33 cellular contexts compared by ENCODE assay signal in genomic region chr12:110927545-110927944, GRCh38. TPM values are rescaled to one million over a fixed set of nuclear protein-coding genes. Genes with fewer than 3 reads are reported as not detected.
"Had no signal": no experiment of that assay in that cellular context is flagged by ENCODE, and none has a peak within 500 bp of the region (broad histone marks: within the 10 kb centered on the region; RNA-seq: fewer than 3 reads in every experiment).

No MANE protein-coding gene starts in this region.

- H3K27me3 ChIP-seq: foreskin keratinocyte, uterus had no signal

- H3K4me3 Mint-ChIP-seq: activated naive CD4-positive, alpha-beta T cell treated with anti-CD3 and anti-CD28 coated beads, Interleukin-2, amount 10 ng/mL, durations not matched to agents 7 days and 5 days; activated naive CD8-positive, alpha-beta T cell treated with anti-CD3 and anti-CD28 coated beads, Interleukin-2, amount 10 ng/mL, durations not matched to agents 7 days and 5 days; activated T-helper 1 cell treated with anti-CD3 and anti-CD28 coated beads, Interleukin-12 subunit alpha, Interleukin-12 subunit beta, Interleukin-2, Interleukin-4 antibody, amounts not matched to agents 30 ng/mL and 10 ng/mL and 1 ng/mL, durations not matched to agents 14 hours and 24 hours and 36 hours; brain; dendritic cell treated with granulocyte-macrophage colony-stimulating factor and Interleukin-4, amounts not matched to agents 40 ng/mL and 50 ng/mL, for 4 days; naive thymus-derived CD8-positive, alpha-beta T cell; stimulated activated effector memory CD8-positive, alpha-beta T cell treated with anti-CD3 and anti-CD28 coated beads, Interleukin-12 subunit alpha, Interleukin-12 subunit beta, amount 100 ng/mL, for 72 hours; stimulated activated naive CD8-positive, alpha-beta T cell treated with anti-CD3 and anti-CD28 coated beads, Interleukin-15, Interleukin-2, amounts not matched to agents 100 ng/mL and 50 ng/mL, for 24 hours; T-helper 2 cell treated with Interferon-gamma antibody and Interleukin-4, amounts not matched to agents 5 μg/mL and 100 μg/mL, for 36 hours had no signal

- H3K27ac Mint-ChIP-seq: activated naive CD4-positive, alpha-beta T cell treated with anti-CD3 and anti-CD28 coated beads, Interleukin-2, amount 10 ng/mL, durations not matched to agents 7 days and 5 days; activated naive CD8-positive, alpha-beta T cell treated with anti-CD3 and anti-CD28 coated beads, Interleukin-2, amount 10 ng/mL, durations not matched to agents 7 days and 5 days; activated T-helper 1 cell treated with anti-CD3 and anti-CD28 coated beads, Interleukin-12 subunit alpha, Interleukin-12 subunit beta, Interleukin-2, Interleukin-4 antibody, amounts not matched to agents 30 ng/mL and 10 ng/mL and 1 ng/mL, durations not matched to agents 14 hours and 24 hours and 36 hours; brain; dendritic cell treated with granulocyte-macrophage colony-stimulating factor and Interleukin-4, amounts not matched to agents 40 ng/mL and 50 ng/mL, for 4 days; stimulated activated effector memory CD8-positive, alpha-beta T cell treated with anti-CD3 and anti-CD28 coated beads, Interleukin-12 subunit alpha, Interleukin-12 subunit beta, amount 100 ng/mL, for 72 hours; stimulated activated naive CD8-positive, alpha-beta T cell treated with anti-CD3 and anti-CD28 coated beads, Interleukin-15, Interleukin-2, amounts not matched to agents 100 ng/mL and 50 ng/mL, for 24 hours; T-helper 2 cell treated with Interferon-gamma antibody and Interleukin-4, amounts not matched to agents 5 μg/mL and 100 μg/mL, for 36 hours had no signal

- H3K4me1 Mint-ChIP-seq: activated naive CD4-positive, alpha-beta T cell treated with anti-CD3 and anti-CD28 coated beads, Interleukin-2, amount 10 ng/mL, durations not matched to agents 7 days and 5 days; activated naive CD8-positive, alpha-beta T cell treated with anti-CD3 and anti-CD28 coated beads, Interleukin-2, amount 10 ng/mL, durations not matched to agents 7 days and 5 days; brain; naive thymus-derived CD8-positive, alpha-beta T cell; stimulated activated effector memory CD8-positive, alpha-beta T cell treated with anti-CD3 and anti-CD28 coated beads, Interleukin-12 subunit alpha, Interleukin-12 subunit beta, amount 100 ng/mL, for 72 hours had no signal

- H3K27ac ChIP-seq: ascending aorta, esophagus muscularis mucosa, foreskin keratinocyte, thoracic aorta, uterus, VCaP had no signal

- H3K4me3 ChIP-seq: ascending aorta, esophagus muscularis mucosa, thoracic aorta, uterus had no signal

- H3K36me3 Mint-ChIP-seq: activated naive CD4-positive, alpha-beta T cell treated with anti-CD3 and anti-CD28 coated beads, Interleukin-2, amount 10 ng/mL, durations not matched to agents 7 days and 5 days; activated naive CD8-positive, alpha-beta T cell treated with anti-CD3 and anti-CD28 coated beads, Interleukin-2, amount 10 ng/mL, durations not matched to agents 7 days and 5 days; brain; naive thymus-derived CD8-positive, alpha-beta T cell; stimulated activated effector memory CD8-positive, alpha-beta T cell treated with anti-CD3 and anti-CD28 coated beads, Interleukin-12 subunit alpha, Interleukin-12 subunit beta, amount 100 ng/mL, for 72 hours had no signal

- H3K9me3 ChIP-seq: ascending aorta, esophagus muscularis mucosa, thoracic aorta, uterus had no signal

- H3K4me1 ChIP-seq: ascending aorta, esophagus muscularis mucosa, foreskin keratinocyte, uterus had no signal

- H3K9me3 Mint-ChIP-seq: activated naive CD4-positive, alpha-beta T cell treated with anti-CD3 and anti-CD28 coated beads, Interleukin-2, amount 10 ng/mL, durations not matched to agents 7 days and 5 days; activated naive CD8-positive, alpha-beta T cell treated with anti-CD3 and anti-CD28 coated beads, Interleukin-2, amount 10 ng/mL, durations not matched to agents 7 days and 5 days; activated T-helper 1 cell treated with anti-CD3 and anti-CD28 coated beads, Interleukin-12 subunit alpha, Interleukin-12 subunit beta, Interleukin-2, Interleukin-4 antibody, amounts not matched to agents 30 ng/mL and 10 ng/mL and 1 ng/mL, durations not matched to agents 14 hours and 24 hours and 36 hours; brain; dendritic cell treated with granulocyte-macrophage colony-stimulating factor and Interleukin-4, amounts not matched to agents 40 ng/mL and 50 ng/mL, for 4 days; naive thymus-derived CD8-positive, alpha-beta T cell; stimulated activated effector memory CD8-positive, alpha-beta T cell treated with anti-CD3 and anti-CD28 coated beads, Interleukin-12 subunit alpha, Interleukin-12 subunit beta, amount 100 ng/mL, for 72 hours; stimulated activated naive CD8-positive, alpha-beta T cell treated with anti-CD3 and anti-CD28 coated beads, Interleukin-15, Interleukin-2, amounts not matched to agents 100 ng/mL and 50 ng/mL, for 24 hours; T-helper 2 cell treated with Interferon-gamma antibody and Interleukin-4, amounts not matched to agents 5 μg/mL and 100 μg/mL, for 36 hours had no signal

- H3K36me3 ChIP-seq: ascending aorta, esophagus muscularis mucosa, thoracic aorta, uterus had no signal

- H3K27me3 Mint-ChIP-seq: dendritic cell treated with granulocyte-macrophage colony-stimulating factor and Interleukin-4, amounts not matched to agents 40 ng/mL and 50 ng/mL, for 4 days had no signal

- DNase-seq: activated CD4-positive, alpha-beta T cell treated with anti-CD3 and anti-CD28 coated beads for 48 hours; activated CD4-positive, alpha-beta T cell treated with anti-CD3 and anti-CD28 coated beads, Interleukin-2, amount 50 U/mL, for 48 hours; activated CD8-positive, alpha-beta memory T cell treated with anti-CD3 and anti-CD28 coated beads for 24 hours; activated gamma-delta T cell; activated naive CD4-positive, alpha-beta T cell treated with anti-CD3 and anti-CD28 coated beads, Interleukin-2, amount 10 ng/mL, durations not matched to agents 7 days and 5 days; activated naive CD8-positive, alpha-beta T cell treated with anti-CD3 and anti-CD28 coated beads, Interleukin-2, amount 10 ng/mL, durations not matched to agents 7 days and 5 days; caudate nucleus; foreskin keratinocyte; mammary epithelial cell; midbrain; naive thymus-derived CD8-positive, alpha-beta T cell; posterior cingulate gyrus; small intestine; stimulated activated CD4-positive, alpha-beta T cell treated with anti-CD3 and anti-CD28 coated beads, Interleukin-4, amount 100 ng/mL, for 24 hours; T-helper 1 cell; trophoblast cell; uterus had no signal

RNA-seq across cellular contexts. Expression of gene MYL2, which starts 7.2 kb away (rescaled TPM):
- total RNA-seq: activated naive CD8-positive, alpha-beta T cell treated with anti-CD3 and anti-CD28 coated beads, Interleukin-2, amount 10 ng/mL, durations not matched to agents 7 days and 5 days; activated T-helper 1 cell treated with anti-CD3 and anti-CD28 coated beads, Interleukin-12 subunit alpha, Interleukin-12 subunit beta, Interleukin-2, Interleukin-4 antibody, amounts not matched to agents 30 ng/mL and 10 ng/mL and 1 ng/mL, durations not matched to agents 14 hours and 24 hours and 36 hours; ascending aorta; esophagus muscularis mucosa; foreskin keratinocyte; glomerular endothelial cell; liver; mammary epithelial cell; naive thymus-derived CD8-positive, alpha-beta T cell; omental fat pad; renal cortical epithelial cell; sciatic nerve; subcutaneous adipose tissue had no signal
- polyA plus RNA-seq: naive thymus-derived CD8-positive, alpha-beta T cell had no signal
